Comparison of ENCODE assay signal across 10 cellular contexts in the genomic region with DNA sequence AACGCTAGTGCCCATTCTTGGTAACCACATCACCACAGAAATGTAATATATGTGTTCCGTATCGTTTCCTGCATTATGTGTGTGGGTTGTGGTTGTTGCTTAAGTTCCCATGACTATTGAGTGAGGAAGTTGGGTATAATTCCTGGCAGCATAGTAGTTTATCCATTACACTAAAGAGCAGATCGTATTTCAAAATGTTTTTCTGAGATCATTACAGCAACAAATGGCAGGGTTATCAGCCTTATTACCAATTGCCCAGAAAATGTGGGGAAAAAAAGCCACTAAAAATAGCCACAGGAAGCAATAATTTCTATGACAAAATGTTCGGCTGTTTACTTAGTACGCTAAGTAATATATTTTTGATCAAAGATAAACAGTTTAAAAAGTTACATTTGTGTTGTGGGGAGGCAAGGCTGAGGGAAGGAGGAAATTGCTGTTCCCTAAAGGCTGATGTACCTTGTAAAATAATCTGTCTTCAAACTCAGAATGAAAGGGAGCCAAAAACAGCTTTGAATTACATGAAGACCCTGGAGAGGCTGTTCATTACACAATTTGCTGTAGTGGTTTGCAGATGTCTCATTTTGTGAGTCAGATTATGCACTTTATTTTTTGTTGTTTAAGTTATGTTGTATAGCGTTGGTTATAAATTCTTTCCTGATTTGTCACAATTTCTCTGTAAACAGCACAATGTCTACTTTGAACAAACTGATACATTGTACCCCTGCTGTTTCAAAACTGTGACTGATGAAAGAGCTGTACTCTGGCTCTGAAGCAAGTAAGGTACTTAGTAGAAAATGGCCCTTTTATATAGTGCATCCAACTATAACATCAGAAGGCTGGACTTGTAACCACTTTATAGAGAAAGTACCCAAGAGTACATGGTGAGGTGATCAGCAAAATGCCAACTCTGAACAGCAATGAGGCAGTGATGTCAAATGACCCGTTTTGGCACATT.
DNase-seq lines count a peak whose midpoint lies in the region; ATAC-seq and TF ChIP-seq lines count a peak whose summit lies in the region.
"Had no signal": no experiment of that assay in that cellular context is flagged by ENCODE, and none has a peak within 500 bp of the region (broad histone marks: within the 10 kb centered on the region; RNA-seq: fewer than 3 reads in every experiment).

No MANE protein-coding gene starts in this region.

- in situ Hi-C loops in brain microvascular endothelial cell (cut with HindIII; ENCODE audit: low pct_ligation_motif_present, low sequenced_read_pairs) = no loop called here

- no peaks in the 10 kb centered on the region for H3K36me3 Mint-ChIP-seq in nephron (ENCODE audit: low read depth)
- H3K36me3 Mint-ChIP-seq in activated CD8-positive, alpha-beta T cell treated with anti-CD3 and anti-CD28 coated beads for 36 hours (ENCODE audit: low read depth) = no peaks in the 10 kb centered on the region

- no peak for TF ChIP-seq POLR2A in body of pancreas (IDR thresholded peaks at IDR 0.05)

- TF ChIP-seq CTCF in brain microvascular endothelial cell (IDR thresholded peaks at IDR 0.05; ENCODE audit: low read depth, low read length, missing control alignments) (no peak), nephron (IDR thresholded peaks at IDR 0.05; ENCODE audit: unreplicated experiment in 3 of 3) (no peak), body of pancreas (IDR thresholded peaks at IDR 0.05) (no peak)
- no peak for TF ChIP-seq CTCF in activated CD8-positive, alpha-beta T cell treated with anti-CD3 and anti-CD28 coated beads for 36 hours (IDR thresholded peaks at IDR 0.05)

- no peaks in the 10 kb centered on the region for H3K9me3 ChIP-seq in body of pancreas

- peak; percentile 49 for ATAC-seq in GM18861 (IDR thresholded peaks at IDR 0.05; ENCODE audit: unreplicated experiment)
- ATAC-seq in body of pancreas = no peak
- no peak for ATAC-seq in activated CD8-positive, alpha-beta T cell treated with anti-CD3 and anti-CD28 coated beads for 36 hours
- ATAC-seq: activated T-cell treated with anti-CD3 and anti-CD28 coated beads, Interleukin-2, amount 50 U/mL, for 4 hours had no signal

- H3K9me3 Mint-ChIP-seq in nephron = no peaks in the 10 kb centered on the region
- H3K9me3 Mint-ChIP-seq in activated CD8-positive, alpha-beta T cell treated with anti-CD3 and anti-CD28 coated beads for 36 hours = peaks cover under 1% of the 10 kb centered on the region
- H3K9me3 Mint-ChIP-seq: activated T-cell treated with anti-CD3 and anti-CD28 coated beads, Interleukin-2, amount 50 U/mL, for 4 hours had no signal

- DNase-seq in NCI-H1436 (lab: John Stamatoyannopoulos, UW) (peak; percentile 77), brain microvascular endothelial cell (peak; percentile 96), body of pancreas (no peak), nucleus accumbens (lab: John Stamatoyannopoulos, UW) (no peak)
- no peak for DNase-seq in activated CD8-positive, alpha-beta T cell treated with anti-CD3 and anti-CD28 coated beads for 36 hours
- no peak for DNase-seq in stimulated activated CD4-positive, alpha-beta T cell treated with anti-CD3 and anti-CD28 coated beads, Interleukin-15, amount 100 ng/mL, for 24 hours
- DNase-seq: activated T-cell treated with anti-CD3 and anti-CD28 coated beads, Interleukin-2, amount 50 U/mL, for 4 hours; Karpas-422 had no signal

- H3K27ac ChIP-seq in brain microvascular endothelial cell (peak overlapping the region; percentile 99), body of pancreas (no peak overlapping the region)

- CTCF ChIA-PET in activated CD8-positive, alpha-beta T cell treated with anti-CD3 and anti-CD28 coated beads for 36 hours (lab: Charles Lee) = no interaction called here

- 31 to 36% methylated on average over 8 of the region's 8 CpGs for WGBS in body of pancreas, 2 donors

- POLR2A ChIA-PET in activated CD8-positive, alpha-beta T cell treated with anti-CD3 and anti-CD28 coated beads for 36 hours (lab: Charles Lee) = no interaction called here

- H3K36me3 ChIP-seq in brain microvascular endothelial cell (replicated peaks) (no peaks in the 10 kb centered on the region), body of pancreas (replicated peaks in 1 of 2; ENCODE audit: insufficient read depth in 1 of 2, low read depth in 2 of 2) (no peaks in the 10 kb centered on the region)

- no peaks in the 10 kb centered on the region for H3K27me3 ChIP-seq in brain microvascular endothelial cell (replicated peaks)
- H3K27me3 ChIP-seq in body of pancreas = no peaks in the 10 kb centered on the region

- H3K4me1 Mint-ChIP-seq in nephron = peaks cover 21% of the 10 kb centered on the region
- H3K4me1 Mint-ChIP-seq in activated CD8-positive, alpha-beta T cell treated with anti-CD3 and anti-CD28 coated beads for 36 hours (ENCODE audit: low read depth) = no peaks in the 10 kb centered on the region

- H3K4me3 ChIP-seq in brain microvascular endothelial cell (ENCODE audit: low read depth, low read length) (no peak overlapping the region), body of pancreas (no peak overlapping the region)

- H3K27ac Mint-ChIP-seq in nephron = peak overlapping the region; percentile 57 to 71 (median 65)
- no peak overlapping the region for H3K27ac Mint-ChIP-seq in activated CD8-positive, alpha-beta T cell treated with anti-CD3 and anti-CD28 coated beads for 36 hours

- H3K4me1 ChIP-seq in body of pancreas = no peaks in the 10 kb centered on the region

- intact Hi-C loops in body of pancreas (cut with DNase I) = no loop called here
- intact Hi-C loops in activated CD8-positive, alpha-beta T cell treated with anti-CD3 and anti-CD28 coated beads for 36 hours (cut with micrococcal nuclease) = no loop called here

- H3K27me3 Mint-ChIP-seq in nephron (ENCODE audit: low read depth) = no peaks in the 10 kb centered on the region
- H3K27me3 Mint-ChIP-seq in activated CD8-positive, alpha-beta T cell treated with anti-CD3 and anti-CD28 coated beads for 36 hours = no peaks in the 10 kb centered on the region

- H3K4me3 Mint-ChIP-seq in nephron = peak overlapping the region in 1 of 3 experiments; percentile 13
- no peak overlapping the region for H3K4me3 Mint-ChIP-seq in activated CD8-positive, alpha-beta T cell treated with anti-CD3 and anti-CD28 coated beads for 36 hours
- H3K4me3 Mint-ChIP-seq: activated T-cell treated with anti-CD3 and anti-CD28 coated beads, Interleukin-2, amount 50 U/mL, for 4 hours had no signal

Comparison
In these comparisons a context has a peak if more than half of its experiments do, and no peak if none do; other contexts are left out.
1. DNase-seq: peak in NCI-H1436 (single experiment) and brain microvascular endothelial cell (single experiment); none in body of pancreas (0 of 4), activated CD8-positive, alpha-beta T cell treated with anti-CD3 and anti-CD28 coated beads for 36 hours (single experiment), nucleus accumbens (0 of 56) and stimulated activated CD4-positive, alpha-beta T cell treated with anti-CD3 and anti-CD28 coated beads, Interleukin-15, amount 100 ng/mL, for 24 hours (single experiment).